Comparison of ENCODE assay signal across 28 cellular contexts in genomic region chr20:13793001-13793400, GRCh38.
"Had no signal": no experiment of that assay in that cellular context is flagged by ENCODE, and none has a peak within 500 bp of the region (broad histone marks: within the 10 kb centered on the region; RNA-seq: fewer than 3 reads in every experiment).

No MANE protein-coding gene starts in this region.

- FAIRE-seq: pancreas had no signal

- H3K36me3 ChIP-seq: prostate gland, uterus had no signal

- H3K4me3 ChIP-seq: pancreas, prostate gland, skin epidermis, smooth muscle cell, spleen, suprapubic skin, testis, tibial artery, transverse colon, upper lobe of right lung, uterus had no signal

- H3K27ac ChIP-seq: neutrophil, pancreas, prostate gland, skin epidermis, spleen, suprapubic skin, testis, tibial artery, transverse colon, upper lobe of right lung, uterus had no signal

- DNase-seq: naive B cell; naive thymus-derived CD8-positive, alpha-beta T cell; nephron progenitor cell; nucleus accumbens; pancreas; spleen; stimulated activated CD4-positive, alpha-beta T cell treated with anti-CD3 and anti-CD28 coated beads, Interleukin-12 subunit alpha, Interleukin-12 subunit beta, amount 100 ng/mL, for 4 hours; stimulated activated CD4-positive, alpha-beta T cell treated with anti-CD3 and anti-CD28 coated beads, Interleukin-1b, Interleukin-23, amount 100 ng/mL, for 48 hours; stimulated activated CD4-positive, alpha-beta T cell treated with anti-CD3 and anti-CD28 coated beads, Interleukin-4, amount 100 ng/mL, for 1 hour; stimulated activated CD4-positive, alpha-beta T cell treated with anti-CD3 and anti-CD28 coated beads, Interleukin-4, amount 100 ng/mL, for 4 hours; stimulated activated CD8-positive, alpha-beta memory T cell treated with anti-CD3 and anti-CD28 coated beads, Interleukin-4, amount 100 ng/mL, for 48 hours; stimulated activated naive CD4-positive, alpha-beta T cell; stimulated activated naive CD8-positive, alpha-beta T cell treated with anti-CD3 and anti-CD28 coated beads, Interleukin-15, amount 100 ng/mL, for 72 hours; stimulated activated naive CD8-positive, alpha-beta T cell treated with anti-CD3 and anti-CD28 coated beads, Interleukin-15, Interleukin-2, amounts not matched to agents 100 U/mL and 50 U/mL, for 24 hours; substantia nigra; testis; tibial artery; transverse colon; upper lobe of right lung; uterus had no signal

- H3K9me3 ChIP-seq: neutrophil, pancreas, prostate gland, spleen, suprapubic skin, testis, tibial artery, transverse colon, upper lobe of right lung, uterus had no signal

- H3K27me3 ChIP-seq: neutrophil, pancreas, spleen, suprapubic skin, testis, tibial artery, transverse colon, upper lobe of right lung, uterus had no signal

- H3K4me2 ChIP-seq: smooth muscle cell had no signal

- H3K4me1 ChIP-seq: prostate gland, testis, uterus had no signal

- ATAC-seq: naive thymus-derived CD8-positive, alpha-beta T cell; natural killer cell treated with Interleukin-12 subunit alpha and Interleukin-12 subunit beta and Interleukin-15 and Interleukin-18, amount 100 ng/mL, for 72 hours; pancreas; sciatic nerve; stimulated activated memory B cell treated with anti-CD40 and anti-IgM and Interleukin-4, amounts not matched to agents 10 μg/mL and 1 μg/mL and 100 μg/mL, for 72 hours; stimulated activated naive CD8-positive, alpha-beta T cell treated with anti-CD3 and anti-CD28 coated beads, Interleukin-15, amount 100 ng/mL, for 72 hours; stimulated activated naive CD8-positive, alpha-beta T cell treated with anti-CD3 and anti-CD28 coated beads, Interleukin-15, Interleukin-2, amounts not matched to agents 100 U/mL and 50 U/mL, for 24 hours; upper lobe of right lung had no signal
